Comparison of ENCODE assay signal across 8 cellular contexts in genomic region chr13:42094641-42095040, GRCh38.
"Had no signal": no experiment of that assay in that cellular context is flagged by ENCODE, and none has a peak within 500 bp of the region (broad histone marks: within the 10 kb centered on the region; RNA-seq: fewer than 3 reads in every experiment).

No MANE protein-coding gene starts in this region.

- H3K4me3 Mint-ChIP-seq: HFFc6, IgD-negative memory B cell had no signal

- FAIRE-seq: HepG2 had no signal

- H3K36me3 Mint-ChIP-seq: IgD-negative memory B cell had no signal

- DNase-seq: GM23248, GOT3, H7, HFFc6 had no signal

- H3K27me3 Mint-ChIP-seq: IgD-negative memory B cell had no signal

- H3K9me3 Mint-ChIP-seq: HFFc6, IgD-negative memory B cell had no signal

- H3K4me1 Mint-ChIP-seq: IgD-negative memory B cell had no signal

- H3K27ac Mint-ChIP-seq: HFFc6, IgD-negative memory B cell had no signal

- H3K4me1 ChIP-seq: HAP-1 had no signal

- H3K4me3 ChIP-seq: GM23248, HAP-1 had no signal

- H3K36me3 ChIP-seq: HAP-1 had no signal

- H3K27ac ChIP-seq: GM23248, HL-60 had no signal

- H3K9me3 ChIP-seq: HAP-1 had no signal

- H2AFZ ChIP-seq: GM23248 had no signal

- H3K9ac ChIP-seq: GM23248 had no signal
